Comparison of ENCODE assay signal across 8 cellular contexts in the genomic region with DNA sequence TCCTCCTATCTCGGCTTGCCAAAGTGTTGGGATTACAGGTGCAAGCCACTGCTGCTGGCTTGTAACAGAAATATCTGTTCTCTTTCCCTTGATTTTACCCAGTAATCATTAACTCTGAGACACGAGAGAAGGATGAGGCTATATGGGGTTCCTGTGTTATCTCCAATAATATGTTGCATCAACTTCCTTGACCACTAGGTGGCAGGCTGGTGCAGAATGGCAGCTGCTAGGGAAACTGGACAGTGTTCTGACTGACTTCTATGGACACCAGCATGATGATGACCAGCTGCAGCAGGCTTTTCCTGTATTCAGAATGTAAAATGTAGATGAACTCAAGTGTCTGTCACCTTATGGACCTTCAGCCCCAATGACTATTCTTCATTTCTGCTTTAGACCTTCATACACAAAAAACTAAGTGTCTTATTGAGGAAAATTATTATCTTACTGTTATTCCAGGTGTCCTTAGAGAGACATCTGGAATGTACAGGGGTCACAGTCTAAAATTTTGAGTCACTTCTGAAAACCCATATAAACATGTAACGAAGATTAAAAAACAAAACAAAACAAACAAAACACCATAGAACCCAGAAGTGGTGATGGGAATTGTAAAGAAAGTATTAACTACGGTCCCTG. TPM values are rescaled to one million over a fixed set of nuclear protein-coding genes. Genes with fewer than 3 reads are reported as not detected.
DNase-seq lines count a peak whose midpoint lies in the region; ATAC-seq and TF ChIP-seq lines count a peak whose summit lies in the region.

No MANE protein-coding gene starts in this region.

- peaks cover 27% of the 10 kb centered on the region for H3K27me3 Mint-ChIP-seq in activated T-cell treated with anti-CD3 and anti-CD28 coated beads, Interleukin-2, amount 50 U/mL, for 24 hours

- CTCF ChIA-PET in PC-9 (lab: Charles Lee): interaction anchor here (2.4 kb wide), 1 partner anchor 57 kb away, joined by 16 read pairs; no protein-coding TSS in a partner anchor

- H3K27ac Mint-ChIP-seq in activated T-cell treated with anti-CD3 and anti-CD28 coated beads, Interleukin-2, amount 50 U/mL, for 24 hours: no peak overlapping the region

- H3K4me1 Mint-ChIP-seq in activated T-cell treated with anti-CD3 and anti-CD28 coated beads, Interleukin-2, amount 50 U/mL, for 24 hours (ENCODE audit: low read depth): peaks cover 3% of the 10 kb centered on the region

- DNase-seq in DMS153 treated with DMSO at 0.1 percent for 48 hours (lab: John Stamatoyannopoulos, UW; ENCODE audit: unreplicated experiment) (peak; percentile 60), PC-9 (peak; percentile 70 to 81), fibroblast of mammary gland (ENCODE audit: low read depth) (peak; percentile 84), neuronal stem cell (ENCODE audit: low spot score) (peak; percentile 75), tibial artery (peak; percentile 81 to 83)
- peak; percentile 67 for DNase-seq in activated T-cell treated with anti-CD3 and anti-CD28 coated beads, Interleukin-2, amount 50 U/mL, for 24 hours

- H2AFZ ChIP-seq in PC-9 (no peak overlapping the region), neuronal stem cell (ENCODE audit: low read length) (no peak overlapping the region)

- H4K20me1 ChIP-seq in PC-9 (ENCODE audit: insufficient read depth): no peaks in the 10 kb centered on the region

- H3K18ac ChIP-seq in neuronal stem cell (ENCODE audit: low read length): no peak overlapping the region

- H2BK15ac ChIP-seq in neuronal stem cell (ENCODE audit: low read length): no peak overlapping the region

- H2BK120ac ChIP-seq in neuronal stem cell (ENCODE audit: low read depth, low read length): no peak overlapping the region

- H3K9me3 ChIP-seq in PC-9 (ENCODE audit: insufficient read depth, low read depth) (no peaks in the 10 kb centered on the region), neuronal stem cell (replicated peaks in 1 of 2; ENCODE audit: control insufficient read depth in 2 of 2, insufficient read depth in 1 of 2, low read depth in 1 of 2, low read length in 2 of 2) (no peaks in the 10 kb centered on the region), tibial artery (no peaks in the 10 kb centered on the region)

- peak; percentile 93 for ATAC-seq in GM19463 (IDR thresholded peaks at IDR 0.05; ENCODE audit: unreplicated experiment)
- ATAC-seq in HG03521 (IDR thresholded peaks at IDR 0.05; ENCODE audit: unreplicated experiment): peak; percentile 96

- TF ChIP-seq CTCF in PC-9 (conservative IDR thresholded peaks at IDR 0.05) (peak; percentile 96), fibroblast of mammary gland (conservative IDR thresholded peaks at IDR 0.05; ENCODE audit: control insufficient read depth, insufficient read depth, low read depth, low read length) (peak; percentile 96), tibial artery (IDR thresholded peaks at IDR 0.05) (peak; percentile 87 to 88)

- no peak overlapping the region for H3K9ac ChIP-seq in neuronal stem cell (ENCODE audit: low read depth, low read length, poor library complexity)

- no peak overlapping the region for H3K4ac ChIP-seq in neuronal stem cell (ENCODE audit: low read length)

- no CpG with 5 or more reads among the region's 4 CpGs for WGBS in neuronal stem cell (ENCODE audit: extremely low coverage in 2 of 2, insufficient read length in 2 of 2, insufficient replicate concordance in 1 of 2), 2 donors

- peaks cover 13% of the 10 kb centered on the region for H3F3A ChIP-seq in PC-9 (ENCODE audit: insufficient read depth, low read depth)

- no peak overlapping the region for H2BK5ac ChIP-seq in neuronal stem cell (ENCODE audit: low read length)

- H4K8ac ChIP-seq in neuronal stem cell (ENCODE audit: low read depth, low read length): no peak overlapping the region

- H3K4me3 Mint-ChIP-seq in activated T-cell treated with anti-CD3 and anti-CD28 coated beads, Interleukin-2, amount 50 U/mL, for 24 hours: no peak overlapping the region

- H3K4me2 ChIP-seq in PC-9 (no peak overlapping the region), neuronal stem cell (ENCODE audit: insufficient read depth, low read length, poor library complexity, severe bottlenecking) (no peak overlapping the region)

- H4K91ac ChIP-seq in neuronal stem cell (ENCODE audit: low read depth, low read length, poor library complexity): no peak overlapping the region

- H3K9me2 ChIP-seq in PC-9 (ENCODE audit: insufficient read depth): no peaks in the 10 kb centered on the region

- H2AK5ac ChIP-seq in neuronal stem cell (ENCODE audit: low read depth, low read length): no peak overlapping the region

- H3K4me3 ChIP-seq in PC-9 (no peak overlapping the region), fibroblast of mammary gland (ENCODE audit: control insufficient read depth, low read depth, low read length) (no peak overlapping the region), neuronal stem cell (ENCODE audit: low read length in 2 of 2) (no peak overlapping the region), tibial artery (no peak overlapping the region)

- H3K36me3 Mint-ChIP-seq in activated T-cell treated with anti-CD3 and anti-CD28 coated beads, Interleukin-2, amount 50 U/mL, for 24 hours (ENCODE audit: low read depth): no peaks in the 10 kb centered on the region

- no peaks in the 10 kb centered on the region for H3K79me2 ChIP-seq in PC-9 (ENCODE audit: low read depth)

- H2BK12ac ChIP-seq in neuronal stem cell (ENCODE audit: low read length): no peak overlapping the region

- intact Hi-C loops in PC-9 (cut with micrococcal nuclease; ENCODE audit: unreplicated experiment): loop anchor here (1.0 to 10.0 kb wide), 4 partner anchors 37 to 1529 kb away; partner anchors contain the start of gene COL12A1
- intact Hi-C loops in tibial artery (cut with DNase I; ENCODE audit: low total_unique reads): loop anchor here (5.0 kb wide), 1 partner anchor 57 kb away; no protein-coding TSS in a partner anchor

- POLR2A ChIA-PET in PC-9 (lab: Charles Lee; ENCODE audit: unreplicated experiment): interaction anchor here (0.6 kb wide), 2 partner anchors 16 to 586 kb away, joined by 4 read pairs; no protein-coding TSS in a partner anchor

- H3K4me1 ChIP-seq in PC-9 (replicated peaks; ENCODE audit: insufficient read depth) (peaks cover 16% of the 10 kb centered on the region), neuronal stem cell (ENCODE audit: control insufficient read depth in 2 of 2, insufficient read depth in 1 of 2, low read depth in 1 of 2, low read length in 2 of 2) (no peaks in the 10 kb centered on the region), tibial artery (no peaks in the 10 kb centered on the region)

- no peak overlapping the region for H3K23ac ChIP-seq in neuronal stem cell (ENCODE audit: low read depth, low read length, poor library complexity)

- no peaks in the 10 kb centered on the region for H3K36me3 ChIP-seq in PC-9 (ENCODE audit: low read depth)
- H3K36me3 ChIP-seq in neuronal stem cell (replicated peaks in 1 of 2; ENCODE audit: control insufficient read depth in 2 of 2, insufficient read depth in 2 of 2, low read length in 2 of 2): no peaks in the 10 kb centered on the region
- H3K36me3 ChIP-seq in tibial artery: no peaks in the 10 kb centered on the region

- H3K27ac ChIP-seq in PC-9 (no peak overlapping the region), neuronal stem cell (replicated peaks; ENCODE audit: low read length) (no peak overlapping the region), tibial artery (no peak overlapping the region)

- no peaks in the 10 kb centered on the region for H3K9me3 Mint-ChIP-seq in activated T-cell treated with anti-CD3 and anti-CD28 coated beads, Interleukin-2, amount 50 U/mL, for 24 hours

- no peaks in the 10 kb centered on the region for H3K27me3 ChIP-seq in PC-9 (ENCODE audit: insufficient read depth, low read depth)
- H3K27me3 ChIP-seq in neuronal stem cell (ENCODE audit: control insufficient read depth in 3 of 3, insufficient read depth in 3 of 3, low read depth in 1 of 3, low read length in 3 of 3): no peaks in the 10 kb centered on the region
- H3K27me3 ChIP-seq in tibial artery: no peaks in the 10 kb centered on the region

- no peak overlapping the region for H3K14ac ChIP-seq in neuronal stem cell (ENCODE audit: low read length)

- no TSS peak for BruUV-seq in PC-9 (replicated peaks; lab: Mats Ljungman, UMichigan)

- H3K79me1 ChIP-seq in neuronal stem cell (ENCODE audit: low read depth, low read length): no peaks in the 10 kb centered on the region

RNA-seq across cellular contexts. Expression of gene CD109, which starts 20.4 kb away (rescaled TPM):
- 46.8 and 50.7 TPM in 2 replicates for total RNA-seq in PC-9 (2021)
- polyA plus RNA-seq in neuronal stem cell (2013, experiment 1 of 2): 0.24 TPM
- polyA plus RNA-seq in neuronal stem cell (2013, experiment 2 of 2): 0.26 TPM

RNA-seq across cellular contexts. Expression of gene SLC17A5, which starts 21.8 kb away (rescaled TPM):
- total RNA-seq in PC-9 (2021): 15.8 and 16.9 TPM in 2 replicates
- 7.9 TPM for polyA plus RNA-seq in neuronal stem cell (2013, experiment 1 of 2)
- polyA plus RNA-seq in neuronal stem cell (2013, experiment 2 of 2): 8.0 TPM
